Comparison of ENCODE assay signal across 15 cellular contexts in the genomic region with DNA sequence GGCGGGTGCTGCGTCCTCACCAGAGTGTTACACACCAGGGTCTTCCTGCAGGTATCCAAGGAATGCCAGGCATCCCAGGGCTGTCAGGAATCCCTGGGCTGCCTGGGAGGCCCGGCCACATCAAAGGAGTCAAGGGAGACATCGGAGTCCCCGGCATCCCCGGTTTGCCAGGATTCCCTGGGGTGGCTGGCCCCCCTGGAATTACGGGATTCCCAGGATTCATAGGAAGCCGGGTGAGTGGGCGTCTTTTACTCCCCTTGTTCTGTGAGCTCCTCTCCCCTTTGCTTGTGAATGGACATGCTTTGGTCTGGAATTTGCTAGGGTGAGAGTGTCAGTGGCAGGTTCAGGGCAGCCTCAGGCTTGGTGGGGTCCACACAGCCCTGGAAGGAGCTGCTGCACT.
A peak's percentile ranks its signal among the peaks of the same experiment; 100 is the strongest.
DNase-seq lines count a peak whose midpoint lies in the region; TF ChIP-seq lines count a peak whose summit lies in the region.
"Had no signal": no experiment of that assay in that cellular context is flagged by ENCODE, and none has a peak within 500 bp of the region (broad histone marks: within the 10 kb centered on the region; RNA-seq: fewer than 3 reads in every experiment).

No MANE protein-coding gene starts in this region.

- H3K56ac ChIP-seq in mesendoderm (ENCODE audit: low read length) = peak overlapping the region; percentile 94

- peaks cover 9% of the 10 kb centered on the region; the same call in 1 of the 2 replicates for H3K9me3 ChIP-seq in Caco-2
- no peaks in the 10 kb centered on the region for H3K9me3 ChIP-seq in endodermal cell (ENCODE audit: control insufficient read depth, low read length)

- CTCF ChIA-PET in Caco-2 (lab: Charles Lee) = no interaction called here

- H3K9ac ChIP-seq in endodermal cell (ENCODE audit: extremely low read depth, low read length, poor library complexity, severe bottlenecking) = peak overlapping the region; percentile 85
- peak overlapping the region; percentile 69 for H3K9ac ChIP-seq in mesendoderm (ENCODE audit: low read length)

- DNase-seq in Caco-2 (peak; percentile 89 to 95), LoVo (ENCODE audit: low spot score) (peak; percentile 30), endodermal cell (peak; percentile 97), mesendoderm (peak; percentile 99), HFFc6 (no peak)
- DNase-seq in activated effector memory CD4-positive, alpha-beta T cell treated with Interleukin-2 at 50 U/mL for 16 hours = no peak
- no peak for DNase-seq in activated T-cell treated with anti-CD3 and anti-CD28 coated beads, Interleukin-2, amount 50 U/mL, for 24 hours
- DNase-seq in activated CD8-positive, alpha-beta memory T cell treated with anti-CD3 and anti-CD28 coated beads for 24 hours = no peak
- DNase-seq: activated CD4-positive, CD25-positive, alpha-beta regulatory T cell; activated CD8-positive, alpha-beta memory T cell treated with anti-CD3 and anti-CD28 coated beads, Interleukin-2, amount 10 ng/mL, durations not matched to agents 7 days and 5 days; CD8-positive, alpha-beta memory T cell; GDM1; NCI-H2029 treated with DMSO at 0.1 percent for 48 hours; stimulated activated CD4-positive, alpha-beta T cell treated with anti-CD3 and anti-CD28 coated beads, Interleukin-15, amount 100 ng/mL, for 24 hours had no signal

- intact Hi-C loops in Caco-2 (cut with micrococcal nuclease; ENCODE audit: unreplicated experiment) = loop anchor here (1.0 kb wide), 2 partner anchors 22 to 42 kb away; no protein-coding TSS in a partner anchor

- H3K36me3 Mint-ChIP-seq in Caco-2 (ENCODE audit: insufficient read depth, unreplicated experiment) (peaks cover 22% of the 10 kb centered on the region), endodermal cell (ENCODE audit: low read depth) (peaks cover 71% of the 10 kb centered on the region), HFFc6 (ENCODE audit: low read depth) (peaks cover 21% of the 10 kb centered on the region)
- H3K36me3 Mint-ChIP-seq in activated T-cell treated with anti-CD3 and anti-CD28 coated beads, Interleukin-2, amount 50 U/mL, for 24 hours (ENCODE audit: low read depth) = no peaks in the 10 kb centered on the region
- H3K36me3 Mint-ChIP-seq: activated CD8-positive, alpha-beta memory T cell treated with anti-CD3 and anti-CD28 coated beads, Interleukin-2, amount 10 ng/mL, durations not matched to agents 7 days and 5 days; CD8-positive, alpha-beta memory T cell had no signal

- H3K36me3 ChIP-seq in Caco-2 (ENCODE audit: control insufficient read depth, insufficient read depth, low read length) (no peaks in the 10 kb centered on the region), endodermal cell (ENCODE audit: control insufficient read depth, insufficient read depth, low read length) (peaks cover 82% of the 10 kb centered on the region), mesendoderm (ENCODE audit: control insufficient read depth, insufficient read depth, low read length) (peaks cover 1% of the 10 kb centered on the region)

- no TSS peak for BruUV-seq in Caco-2 (replicated peaks; lab: Mats Ljungman, UMichigan)

- peak overlapping the region; percentile 98 for H2BK120ac ChIP-seq in mesendoderm (ENCODE audit: low read depth, low read length)

- H3K79me2 ChIP-seq in mesendoderm (ENCODE audit: control insufficient read depth, insufficient read depth, low read length) = no peaks in the 10 kb centered on the region

- H3K27me3 ChIP-seq in Caco-2 (replicated peaks; ENCODE audit: control insufficient read depth, insufficient read depth, low read length) (no peaks in the 10 kb centered on the region), endodermal cell (ENCODE audit: control insufficient read depth, insufficient read depth, low read length, poor library complexity, severe bottlenecking) (no peaks in the 10 kb centered on the region), mesendoderm (ENCODE audit: insufficient read depth, low read length, poor library complexity) (no peaks in the 10 kb centered on the region)

- no peaks in the 10 kb centered on the region for H3K27me3 Mint-ChIP-seq in Caco-2 (ENCODE audit: insufficient read depth, unreplicated experiment)
- H3K27me3 Mint-ChIP-seq in endodermal cell (ENCODE audit: insufficient read depth) = no peaks in the 10 kb centered on the region
- peaks cover 3% of the 10 kb centered on the region for H3K27me3 Mint-ChIP-seq in activated T-cell treated with anti-CD3 and anti-CD28 coated beads, Interleukin-2, amount 50 U/mL, for 24 hours
- H3K27me3 Mint-ChIP-seq in HFFc6 (ENCODE audit: insufficient read depth) = peaks cover under 1% of the 10 kb centered on the region
- H3K27me3 Mint-ChIP-seq: activated CD8-positive, alpha-beta memory T cell treated with anti-CD3 and anti-CD28 coated beads, Interleukin-2, amount 10 ng/mL, durations not matched to agents 7 days and 5 days; progenitor cell of endocrine pancreas had no signal

- no peak overlapping the region for H3K4me3 ChIP-seq in Caco-2 (ENCODE audit: low read depth, low read length)
- peak overlapping the region; percentile 12 for H3K4me3 ChIP-seq in endodermal cell (ENCODE audit: low read length)
- no peak overlapping the region for H3K4me3 ChIP-seq in mesendoderm (ENCODE audit: low read length)

- H3K4me1 Mint-ChIP-seq in Caco-2 (ENCODE audit: low read depth, unreplicated experiment) = peaks cover 25% of the 10 kb centered on the region
- peaks cover 28% of the 10 kb centered on the region for H3K4me1 Mint-ChIP-seq in endodermal cell
- no peaks in the 10 kb centered on the region for H3K4me1 Mint-ChIP-seq in activated T-cell treated with anti-CD3 and anti-CD28 coated beads, Interleukin-2, amount 50 U/mL, for 24 hours (ENCODE audit: low read depth)
- peaks cover 11% of the 10 kb centered on the region for H3K4me1 Mint-ChIP-seq in HFFc6 (ENCODE audit: low read depth)
- H3K4me1 Mint-ChIP-seq: activated CD8-positive, alpha-beta memory T cell treated with anti-CD3 and anti-CD28 coated beads, Interleukin-2, amount 10 ng/mL, durations not matched to agents 7 days and 5 days; CD8-positive, alpha-beta memory T cell had no signal

- TF ChIP-seq CTCF in Caco-2 (IDR thresholded peaks at IDR 0.05; ENCODE audit: insufficient read depth in 1 of 2, low read depth in 1 of 2, low read length in 1 of 2, severe bottlenecking in 1 of 2, unreplicated experiment in 1 of 2) (no peak), endodermal cell (conservative IDR thresholded peaks at IDR 0.05) (no peak), HFFc6 (IDR thresholded peaks at IDR 0.05) (no peak)

- no peak overlapping the region for H4K5ac ChIP-seq in mesendoderm (ENCODE audit: low read length)

- H3K27ac Mint-ChIP-seq in Caco-2 (ENCODE audit: unreplicated experiment) (peak overlapping the region; percentile 95), endodermal cell (peak overlapping the region; percentile 99), HFFc6 (no peak overlapping the region)
- no peak overlapping the region for H3K27ac Mint-ChIP-seq in activated T-cell treated with anti-CD3 and anti-CD28 coated beads, Interleukin-2, amount 50 U/mL, for 24 hours
- H3K27ac Mint-ChIP-seq: activated CD8-positive, alpha-beta memory T cell treated with anti-CD3 and anti-CD28 coated beads, Interleukin-2, amount 10 ng/mL, durations not matched to agents 7 days and 5 days; CD8-positive, alpha-beta memory T cell; progenitor cell of endocrine pancreas had no signal

- H3K79me1 ChIP-seq in mesendoderm (ENCODE audit: low read length) = no peaks in the 10 kb centered on the region

- peak overlapping the region; percentile 89 for H3K4ac ChIP-seq in mesendoderm (ENCODE audit: low read depth, low read length)

- peak overlapping the region; percentile 51 for H3K4me3 Mint-ChIP-seq in Caco-2 (ENCODE audit: unreplicated experiment)
- H3K4me3 Mint-ChIP-seq in endodermal cell = peak overlapping the region; percentile 4
- H3K4me3 Mint-ChIP-seq in activated T-cell treated with anti-CD3 and anti-CD28 coated beads, Interleukin-2, amount 50 U/mL, for 24 hours = no peak overlapping the region
- H3K4me3 Mint-ChIP-seq in HFFc6 = no peak overlapping the region
- H3K4me3 Mint-ChIP-seq: activated CD8-positive, alpha-beta memory T cell treated with anti-CD3 and anti-CD28 coated beads, Interleukin-2, amount 10 ng/mL, durations not matched to agents 7 days and 5 days; CD8-positive, alpha-beta memory T cell had no signal

- H3K18ac ChIP-seq in mesendoderm (ENCODE audit: low read length) = peak overlapping the region; percentile 88

- 35 to 46% methylated on average over 9 of the region's 9 CpGs for WGBS in endodermal cell (ENCODE audit: insufficient coverage in 1 of 2, insufficient read length in 1 of 2), 2 experiments
- no CpG with 5 or more reads among the region's 9 CpGs for WGBS in mesendoderm (ENCODE audit: extremely low coverage, insufficient coverage, low lambda C conversion rate)

- POLR2A ChIA-PET in Caco-2 (lab: Charles Lee) = interaction anchor here (1.1 kb wide), 1 partner anchor 22 kb away, joined by 3 read pairs; no protein-coding TSS in a partner anchor

- no peak overlapping the region for H3K4me2 ChIP-seq in mesendoderm (ENCODE audit: low read length)

- H3K9me3 Mint-ChIP-seq in Caco-2 (ENCODE audit: unreplicated experiment) (peaks cover 9% of the 10 kb centered on the region), endodermal cell (no peaks in the 10 kb centered on the region), HFFc6 (no peaks in the 10 kb centered on the region)
- H3K9me3 Mint-ChIP-seq in activated T-cell treated with anti-CD3 and anti-CD28 coated beads, Interleukin-2, amount 50 U/mL, for 24 hours = no peaks in the 10 kb centered on the region
- H3K9me3 Mint-ChIP-seq: CD8-positive, alpha-beta memory T cell had no signal

- peak overlapping the region; percentile 100 for H2BK5ac ChIP-seq in mesendoderm (ENCODE audit: low read length)

- H3K23ac ChIP-seq in mesendoderm (ENCODE audit: low read length) = peak overlapping the region; percentile 94

- no peak overlapping the region for H4K8ac ChIP-seq in mesendoderm (ENCODE audit: low read depth, low read length)

- no peak overlapping the region for H2BK15ac ChIP-seq in mesendoderm (replicated peaks; ENCODE audit: low read depth)

- peaks cover 45% of the 10 kb centered on the region for H3K4me1 ChIP-seq in Caco-2
- H3K4me1 ChIP-seq in endodermal cell (ENCODE audit: control insufficient read depth, insufficient read depth, low read length) = peaks cover 8% of the 10 kb centered on the region
- H3K4me1 ChIP-seq in mesendoderm (ENCODE audit: control insufficient read depth, low read depth, low read length) = peaks cover 17% of the 10 kb centered on the region

- H3K27ac ChIP-seq in endodermal cell (ENCODE audit: low read depth, low read length) (peak overlapping the region; percentile 93), mesendoderm (ENCODE audit: low read depth, low read length) (peak overlapping the region; percentile 99)

- peak overlapping the region; percentile 84 for H2AK5ac ChIP-seq in mesendoderm (ENCODE audit: low read length)

Comparison
In these comparisons a context has a peak if more than half of its experiments do, and no peak if none do; other contexts are left out.
1. DNase-seq: peak in Caco-2 (2 of 2), LoVo (single experiment), endodermal cell (single experiment) and mesendoderm (single experiment); none in activated effector memory CD4-positive, alpha-beta T cell treated with Interleukin-2 at 50 U/mL for 16 hours (single experiment), activated T-cell treated with anti-CD3 and anti-CD28 coated beads, Interleukin-2, amount 50 U/mL, for 24 hours (single experiment), HFFc6 (single experiment) and activated CD8-positive, alpha-beta memory T cell treated with anti-CD3 and anti-CD28 coated beads for 24 hours (single experiment).
2. H3K27ac Mint-ChIP-seq: peak in Caco-2 (single experiment) and endodermal cell (single experiment); none in activated T-cell treated with anti-CD3 and anti-CD28 coated beads, Interleukin-2, amount 50 U/mL, for 24 hours (single experiment) and HFFc6 (single experiment).
3. H3K4me3 Mint-ChIP-seq: peak in Caco-2 (single experiment) and endodermal cell (single experiment); none in activated T-cell treated with anti-CD3 and anti-CD28 coated beads, Interleukin-2, amount 50 U/mL, for 24 hours (single experiment) and HFFc6 (single experiment).